In genomic region chr1:202085682-202086373, GRCh38 we compare ENCODE assay signal across 1 cellular context.
TF ChIP-seq lines count a peak whose summit lies in the region.

No MANE protein-coding gene starts in this region.

TF ChIP-seq in HepG2, 621 proteins besides CTCF, POLR2A, EP300 and RAD21 (continued from another document and continues in another):
- peak; percentile 66 for TF ChIP-seq NR2F6 (IDR thresholded peaks at IDR 0.05)
- TF ChIP-seq NR2F6 (CRISPR knock-in tag; IDR thresholded peaks at IDR 0.05), result peak; percentile 73
- 0 out of 2 replicates have a peak, but pooled peaks have one; percentile 25 for TF ChIP-seq ZNF619 (CRISPR knock-in tag; IDR thresholded peaks at IDR 0.05)
- peak; percentile 88; the same call in 1 of the 2 replicates for TF ChIP-seq ZFP37 (CRISPR knock-in tag; IDR thresholded peaks at IDR 0.05; ENCODE audit: borderline replicate concordance)
- peak; percentile 60; the same call in 1 of the 2 replicates for TF ChIP-seq GFI1 (CRISPR knock-in tag; IDR thresholded peaks at IDR 0.05; ENCODE audit: borderline replicate concordance)
- TF ChIP-seq AGO1 (IDR thresholded peaks at IDR 0.05; ENCODE audit: low read depth, low read length, poor library complexity, severe bottlenecking), result no peak
- TF ChIP-seq BRCA1 (CRISPR knock-in tag; IDR thresholded peaks at IDR 0.05), result no peak
- TF ChIP-seq ZNF609 (CRISPR knock-in tag; IDR thresholded peaks at IDR 0.05; ENCODE audit: borderline replicate concordance), result no peak
- peak; percentile 88 for TF ChIP-seq PITX1 (CRISPR knock-in tag; IDR thresholded peaks at IDR 0.05)
- peak; percentile 81; the same call in 1 of the 2 replicates for TF ChIP-seq ZBTB26 (CRISPR knock-in tag; IDR thresholded peaks at IDR 0.05; ENCODE audit: borderline replicate concordance)
- 0 out of 2 replicates have a peak, but pooled peaks have one; percentile 43 for TF ChIP-seq ZNF879 (CRISPR knock-in tag; IDR thresholded peaks at IDR 0.05)
- no peak for TF ChIP-seq GTF3A (CRISPR knock-in tag; conservative IDR thresholded peaks at IDR 0.05)
- TF ChIP-seq ZNF597 (CRISPR knock-in tag; IDR thresholded peaks at IDR 0.05), result no peak
- 0 out of 2 replicates have a peak, but pooled peaks have one; percentile 67 for TF ChIP-seq ZNF83 (CRISPR knock-in tag; IDR thresholded peaks at IDR 0.05; ENCODE audit: borderline replicate concordance)
- 0 out of 2 replicates have a peak, but pooled peaks have one; percentile 35 for TF ChIP-seq KDM1A (CRISPR knock-in tag; IDR thresholded peaks at IDR 0.05)
- peak; percentile 62; the same call in 1 of the 2 replicates for TF ChIP-seq ZNF670 (CRISPR knock-in tag; IDR thresholded peaks at IDR 0.05; ENCODE audit: borderline replicate concordance)
- no peak for TF ChIP-seq SYNCRIP (IDR thresholded peaks at IDR 0.05; ENCODE audit: insufficient read depth, low read depth, low read length)
- TF ChIP-seq ATF7 (IDR thresholded peaks at IDR 0.05), result peak; percentile 82
- TF ChIP-seq ATF7 (CRISPR knock-in tag; IDR thresholded peaks at IDR 0.05), result peak; percentile 92; the same call in 1 of the 2 replicates
- peak; percentile 93 for TF ChIP-seq MYC (CRISPR knock-in tag; IDR thresholded peaks at IDR 0.05; ENCODE audit: borderline replicate concordance)
- TF ChIP-seq SIX1 (CRISPR knock-in tag; IDR thresholded peaks at IDR 0.05; ENCODE audit: borderline replicate concordance), result peak; percentile 36; the same call in 1 of the 2 replicates
- TF ChIP-seq ZNF558 (CRISPR knock-in tag; IDR thresholded peaks at IDR 0.05; ENCODE audit: borderline replicate concordance), result no peak
- TF ChIP-seq KLF12 (CRISPR knock-in tag; IDR thresholded peaks at IDR 0.05; ENCODE audit: borderline replicate concordance), result 0 out of 2 replicates have a peak, but pooled peaks have one; percentile 31
- TF ChIP-seq TEAD3 (CRISPR knock-in tag; optimal IDR thresholded peaks at IDR 0.05; ENCODE audit: borderline replicate concordance), result peak; percentile 77
- TF ChIP-seq ARNTL (CRISPR knock-in tag; IDR thresholded peaks at IDR 0.05), result peak; percentile 97
- peak; percentile 90 for TF ChIP-seq SOX5 (CRISPR knock-in tag; IDR thresholded peaks at IDR 0.05; ENCODE audit: borderline replicate concordance)
- TF ChIP-seq ZBTB25 (CRISPR knock-in tag; IDR thresholded peaks at IDR 0.05), result no peak
- no peak for TF ChIP-seq MAFG (CRISPR knock-in tag; IDR thresholded peaks at IDR 0.05)
- TF ChIP-seq ARNT2 (CRISPR knock-in tag; IDR thresholded peaks at IDR 0.05; ENCODE audit: low read depth), result peak; percentile 64; the same call in 1 of the 2 replicates
- peak; percentile 77 for TF ChIP-seq POLR2G (IDR thresholded peaks at IDR 0.05; ENCODE audit: low read depth, low read length)
- peak; percentile 84 for TF ChIP-seq SALL1 (CRISPR knock-in tag; IDR thresholded peaks at IDR 0.05)
- TF ChIP-seq PHF8 (CRISPR knock-in tag; IDR thresholded peaks at IDR 0.05), result peak; percentile 41; the same call in 1 of the 2 replicates
- no peak for TF ChIP-seq TIGD3 (CRISPR knock-in tag; IDR thresholded peaks at IDR 0.05; ENCODE audit: borderline replicate concordance)
- TF ChIP-seq ZNF549 (CRISPR knock-in tag; IDR thresholded peaks at IDR 0.05), result no peak
- TF ChIP-seq ZNF160 (CRISPR knock-in tag; IDR thresholded peaks at IDR 0.05), result no peak
- no peak for TF ChIP-seq TOPORS (CRISPR knock-in tag; IDR thresholded peaks at IDR 0.05)
- no peak for TF ChIP-seq SP1 (IDR thresholded peaks at IDR 0.05)
- peak; percentile 21; the same call in 1 of the 2 replicates for TF ChIP-seq SP1 (CRISPR knock-in tag; IDR thresholded peaks at IDR 0.05)
- no peak; the same call in none of the 2 replicates for TF ChIP-seq GATAD1 (CRISPR knock-in tag; IDR thresholded peaks at IDR 0.05)
- no peak for TF ChIP-seq ZZZ3 (CRISPR knock-in tag; IDR thresholded peaks at IDR 0.05; ENCODE audit: borderline replicate concordance)
- TF ChIP-seq MEF2D (CRISPR knock-in tag; IDR thresholded peaks at IDR 0.05), result peak; percentile 48; the same call in 1 of the 2 replicates
- 0 out of 2 replicates have a peak, but pooled peaks have one; percentile 43 for TF ChIP-seq MIER3 (CRISPR knock-in tag; IDR thresholded peaks at IDR 0.05; ENCODE audit: borderline replicate concordance)
- TF ChIP-seq HNF1B (CRISPR knock-in tag; IDR thresholded peaks at IDR 0.05), result peak; percentile 96
- TF ChIP-seq NFIB (CRISPR knock-in tag; IDR thresholded peaks at IDR 0.05; ENCODE audit: borderline replicate concordance), result no peak
- TF ChIP-seq RXRA (CRISPR knock-in tag; IDR thresholded peaks at IDR 0.05), result peak; percentile 73; the same call in 1 of the 2 replicates
- TF ChIP-seq DR1 (CRISPR knock-in tag; IDR thresholded peaks at IDR 0.05), result no peak
- TF ChIP-seq THAP9 (CRISPR knock-in tag; IDR thresholded peaks at IDR 0.05; ENCODE audit: borderline replicate concordance), result 0 out of 2 replicates have a peak, but pooled peaks have one; percentile 9
- TF ChIP-seq ZNF543 (CRISPR knock-in tag; IDR thresholded peaks at IDR 0.05), result peak; percentile 42; the same call in 1 of the 2 replicates
- no peak for TF ChIP-seq POGK (CRISPR knock-in tag; conservative IDR thresholded peaks at IDR 0.05)
- TF ChIP-seq ZNF136 (CRISPR knock-in tag; IDR thresholded peaks at IDR 0.05; ENCODE audit: low read depth), result peak; percentile 49; the same call in 1 of the 2 replicates
- TF ChIP-seq NRL (CRISPR knock-in tag; IDR thresholded peaks at IDR 0.05; ENCODE audit: borderline replicate concordance), result no peak
- TF ChIP-seq ZNF746 (CRISPR knock-in tag; IDR thresholded peaks at IDR 0.05), result peak; percentile 74
- no peak for TF ChIP-seq SMARCE1 (IDR thresholded peaks at IDR 0.05; ENCODE audit: borderline replicate concordance)
- TF ChIP-seq NCOA1 (CRISPR knock-in tag; IDR thresholded peaks at IDR 0.05), result no peak; the same call in 1 of the 2 replicates
